In genomic region chr5:140287776-140288521, GRCh38 we compare ENCODE assay signal across 28 cellular contexts. TPM values are rescaled to one million over a fixed set of nuclear protein-coding genes. Genes with fewer than 3 reads are reported as not detected.
DNase-seq lines count a peak whose midpoint lies in the region; ATAC-seq, FAIRE-seq and TF ChIP-seq lines count a peak whose summit lies in the region.
"Had no signal": no experiment of that assay in that cellular context is flagged by ENCODE, and none has a peak within 500 bp of the region (broad histone marks: within the 10 kb centered on the region; RNA-seq: fewer than 3 reads in every experiment).

No MANE protein-coding gene starts in this region.

- no peak for ATAC-seq in activated T-cell treated with anti-CD3 and anti-CD28 coated beads, Interleukin-2, amount 50 U/mL, for 72 hours (replicated peaks in 1 of 2)
- no peak for ATAC-seq in GM19023 (IDR thresholded peaks at IDR 0.05; ENCODE audit: unreplicated experiment)
- ATAC-seq: GM12878, Panc1 had no signal

- H3K9ac ChIP-seq in astrocyte (ENCODE audit: low read length), result no peak overlapping the region
- H3K9ac ChIP-seq: BLaER1 treated with 17β-estradiol and CSF1 and Interleukin-3, amounts not matched to agents 10 nM and 100 nM had no signal

- no peak for DNase-seq in activated T-cell treated with anti-CD3 and anti-CD28 coated beads, Interleukin-2, amount 50 U/mL, for 72 hours
- no peak for DNase-seq in activated T-cell treated with anti-CD3 and anti-CD28 coated beads for 4 hours
- DNase-seq in NCI-H526 (lab: John Stamatoyannopoulos, UW), result peak; percentile 95 to 98
- no peak for DNase-seq in astrocyte (ENCODE audit: low read depth)
- DNase-seq in stimulated activated naive CD4-positive, alpha-beta T cell (lab: John Stamatoyannopoulos, UW), result no peak
- no peak for DNase-seq in NCI-H2107 treated with DMSO at 0.1 percent for 48 hours (lab: John Stamatoyannopoulos, UW; ENCODE audit: unreplicated experiment)
- DNase-seq: CD4-positive, alpha-beta T cell; COR-L47; DMS79; EL; GDM1; GOT3; Karpas-422; NCI-H1417; NCI-H1694; NCI-H2029 treated with DMSO at 0.1 percent for 48 hours; NCI-H2227 treated with DMSO at 0.1 percent for 48 hours; NCI-H510A; NCI-H774; NK-92 treated with Interleukin-12 subunit alpha and Interleukin-12 subunit beta, amount 100 ng/mL, for 24 hours; SHP77; T-helper 1 cell had no signal

- H3K4me2 ChIP-seq in astrocyte (ENCODE audit: low read length), result no peak overlapping the region
- H3K4me2 ChIP-seq: BLaER1 treated with 17β-estradiol and CSF1 and Interleukin-3, amounts not matched to agents 10 nM and 100 nM had no signal

- H3K4me3 ChIP-seq in astrocyte (ENCODE audit: insufficient read depth, low read depth, low read length), result no peak overlapping the region
- H3K4me3 ChIP-seq: BLaER1 treated with 17β-estradiol and CSF1 and Interleukin-3, amounts not matched to agents 10 nM and 100 nM; GM12878; HAP-1 had no signal

- no peak for FAIRE-seq in astrocyte (lab: Jason Lieb, UNC)
- FAIRE-seq: GM12878 had no signal

- H3K9me3 ChIP-seq in astrocyte (ENCODE audit: insufficient read depth, low read depth, low read length), result no peaks in the 10 kb centered on the region
- H3K9me3 ChIP-seq: BLaER1 treated with 17β-estradiol and CSF1 and Interleukin-3, amounts not matched to agents 10 nM and 100 nM; HAP-1 had no signal

- no peaks in the 10 kb centered on the region for H3K36me3 ChIP-seq in astrocyte (ENCODE audit: insufficient read depth, low read length)
- H3K36me3 ChIP-seq: HAP-1 had no signal

- H3K27me3 ChIP-seq in astrocyte (ENCODE audit: insufficient read depth, low read length), result no peaks in the 10 kb centered on the region
- H3K27me3 ChIP-seq: BLaER1 treated with 17β-estradiol and CSF1 and Interleukin-3, amounts not matched to agents 10 nM and 100 nM had no signal

- H3K27me3 Mint-ChIP-seq in activated T-cell treated with anti-CD3 and anti-CD28 coated beads, Interleukin-2, amount 50 U/mL, for 72 hours (ENCODE audit: low read depth), result no peaks in the 10 kb centered on the region
- H3K27me3 Mint-ChIP-seq in astrocyte (ENCODE audit: low read depth, unreplicated experiment), result no peaks in the 10 kb centered on the region
- H3K27me3 Mint-ChIP-seq: CD4-positive, alpha-beta T cell had no signal

- H3K9me3 Mint-ChIP-seq in activated T-cell treated with anti-CD3 and anti-CD28 coated beads, Interleukin-2, amount 50 U/mL, for 72 hours, result no peaks in the 10 kb centered on the region
- H3K9me3 Mint-ChIP-seq in astrocyte (ENCODE audit: unreplicated experiment), result no peaks in the 10 kb centered on the region
- H3K9me3 Mint-ChIP-seq: CD4-positive, alpha-beta T cell had no signal

- peaks cover 14% of the 10 kb centered on the region for H3K4me1 ChIP-seq in astrocyte (ENCODE audit: insufficient read depth, low read length)

- peaks cover 48% of the 10 kb centered on the region for H4K20me1 ChIP-seq in astrocyte (ENCODE audit: insufficient read depth, low read length)

- H3K27ac Mint-ChIP-seq in activated T-cell treated with anti-CD3 and anti-CD28 coated beads, Interleukin-2, amount 50 U/mL, for 72 hours, result peak overlapping the region; percentile 47
- H3K27ac Mint-ChIP-seq in astrocyte (ENCODE audit: unreplicated experiment), result peak overlapping the region; percentile 4
- H3K27ac Mint-ChIP-seq: CD4-positive, alpha-beta T cell had no signal

- no peak overlapping the region for H2AFZ ChIP-seq in astrocyte (ENCODE audit: low read depth, low read length)

- no peak overlapping the region for H3K27ac ChIP-seq in astrocyte (ENCODE audit: low read depth, low read length)
- H3K27ac ChIP-seq: BLaER1 treated with 17β-estradiol and CSF1 and Interleukin-3, amounts not matched to agents 10 nM and 100 nM; RWPE1 had no signal

- peaks cover 19% of the 10 kb centered on the region for H3K4me1 Mint-ChIP-seq in activated T-cell treated with anti-CD3 and anti-CD28 coated beads, Interleukin-2, amount 50 U/mL, for 72 hours (ENCODE audit: low read depth)
- H3K4me1 Mint-ChIP-seq in astrocyte (ENCODE audit: low read depth, unreplicated experiment), result peaks cover 62% of the 10 kb centered on the region

- peaks cover 99% of the 10 kb centered on the region for H3K79me2 ChIP-seq in astrocyte (ENCODE audit: insufficient read depth, low read length)

- no peaks in the 10 kb centered on the region for H3K36me3 Mint-ChIP-seq in activated T-cell treated with anti-CD3 and anti-CD28 coated beads, Interleukin-2, amount 50 U/mL, for 72 hours (ENCODE audit: insufficient read depth in 2 of 2)
- peaks cover 5% of the 10 kb centered on the region for H3K36me3 Mint-ChIP-seq in astrocyte (ENCODE audit: low read depth, unreplicated experiment)

- no peak overlapping the region for H3K4me3 Mint-ChIP-seq in activated T-cell treated with anti-CD3 and anti-CD28 coated beads, Interleukin-2, amount 50 U/mL, for 72 hours
- H3K4me3 Mint-ChIP-seq in astrocyte (ENCODE audit: unreplicated experiment), result no peak overlapping the region
- H3K4me3 Mint-ChIP-seq: CD4-positive, alpha-beta T cell had no signal

- TF ChIP-seq CTCF in astrocyte (IDR thresholded peaks at IDR 0.05; ENCODE audit: insufficient read depth, low read depth, low read length), result no peak

RNA-seq across cellular contexts. Expression of gene PFDN1, which starts 15.0 kb away (rescaled TPM):
- 10 to 100 TPM; 56.3 to 57.9 TPM for total RNA-seq in activated T-cell treated with anti-CD3 and anti-CD28 coated beads, Interleukin-2, amount 50 U/mL, for 72 hours
- 199 and 202 TPM in 2 replicates for total RNA-seq in astrocyte

RNA-seq across cellular contexts. Expression of gene HBEGF, which starts 58.5 kb away (rescaled TPM):
- total RNA-seq in activated T-cell treated with anti-CD3 and anti-CD28 coated beads, Interleukin-2, amount 50 U/mL, for 72 hours, result 10 to 100 TPM in 1 of 2 donors, 1 to 10 TPM in 1; 9.6 to 13.6 TPM
- total RNA-seq in astrocyte, result 257 and 272 TPM in 2 replicates

Comparison
In these comparisons a context has a peak if more than half of its experiments do, and no peak if none do; other contexts are left out.
1. DNase-seq: peak in NCI-H526 (2 of 2); none in activated T-cell treated with anti-CD3 and anti-CD28 coated beads, Interleukin-2, amount 50 U/mL, for 72 hours (0 of 2), activated T-cell treated with anti-CD3 and anti-CD28 coated beads for 4 hours (single experiment), astrocyte (single experiment), stimulated activated naive CD4-positive, alpha-beta T cell (0 of 6) and NCI-H2107 treated with DMSO at 0.1 percent for 48 hours (single experiment).
2. RNA of gene HBEGF, which starts 58.5 kb away (total RNA-seq): 257 to 272 TPM in astrocyte; 9.6 to 13.6 TPM in activated T-cell treated with anti-CD3 and anti-CD28 coated beads, Interleukin-2, amount 50 U/mL, for 72 hours; every median in the first group is over 10 times any median in the second.